ENCODE assay signal across 1 cellular context in the genomic region with DNA sequence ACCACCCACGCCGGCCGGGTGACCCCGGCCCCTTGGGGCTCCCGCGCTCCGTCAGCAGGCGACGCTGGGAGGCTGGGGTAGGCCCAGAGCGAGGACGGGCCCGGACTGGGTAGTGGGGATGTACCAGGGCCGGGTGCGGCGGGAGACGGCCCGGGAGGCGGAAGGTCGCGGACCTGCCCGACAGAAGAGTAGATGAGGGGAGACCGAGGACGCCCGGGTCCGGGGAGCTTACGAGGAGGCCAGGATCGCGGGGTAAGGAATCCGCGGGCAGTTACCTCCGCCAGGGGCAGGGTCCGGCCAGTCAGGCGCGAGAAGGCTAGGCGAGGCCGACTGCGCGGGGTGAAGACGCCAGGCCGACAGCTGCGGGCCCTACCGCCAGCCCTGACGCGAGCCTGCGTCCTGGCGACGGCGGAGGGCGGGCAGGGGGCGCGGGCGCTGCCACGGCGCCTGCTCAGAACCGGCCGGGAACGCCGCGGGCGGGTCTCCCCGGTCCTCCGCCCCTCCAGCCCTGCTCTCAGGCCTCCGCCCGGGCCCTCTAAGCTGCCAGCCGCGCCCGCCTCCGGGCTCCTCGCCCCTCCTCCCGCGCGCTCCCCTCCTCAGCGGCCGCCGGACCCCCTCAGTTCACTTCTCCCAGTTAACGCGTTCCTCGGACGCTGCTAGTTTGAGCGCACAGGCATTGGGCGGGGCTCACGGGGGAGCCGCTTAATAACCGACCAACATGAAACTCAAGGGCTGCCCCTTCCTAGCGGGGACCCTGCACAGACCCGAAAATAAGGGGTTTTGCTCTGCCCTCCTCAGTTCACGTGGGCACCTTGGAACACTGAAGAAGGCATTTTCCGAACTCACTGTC.
TF ChIP-seq lines count a peak whose summit lies in the region.

TSS of gene CPLANE1 (minus strand) at position 407 of the 850 bp plus-strand sequence. CDS start 1,678 bp downstream, outside the sequence.

TF ChIP-seq in HepG2, 621 proteins besides CTCF, POLR2A, EP300 and RAD21 (continued from another document and continues in another):
- no peak; the same call in 1 of the 2 replicates for TF ChIP-seq ZNF142 (CRISPR knock-in tag; IDR thresholded peaks at IDR 0.05)
- no peak; the same call in 1 of the 2 replicates for TF ChIP-seq NAIF1 (CRISPR knock-in tag; IDR thresholded peaks at IDR 0.05; ENCODE audit: borderline replicate concordance)
- no peak for TF ChIP-seq ZNF256 (CRISPR knock-in tag; conservative IDR thresholded peaks at IDR 0.05)
- TF ChIP-seq, protein P1, sequence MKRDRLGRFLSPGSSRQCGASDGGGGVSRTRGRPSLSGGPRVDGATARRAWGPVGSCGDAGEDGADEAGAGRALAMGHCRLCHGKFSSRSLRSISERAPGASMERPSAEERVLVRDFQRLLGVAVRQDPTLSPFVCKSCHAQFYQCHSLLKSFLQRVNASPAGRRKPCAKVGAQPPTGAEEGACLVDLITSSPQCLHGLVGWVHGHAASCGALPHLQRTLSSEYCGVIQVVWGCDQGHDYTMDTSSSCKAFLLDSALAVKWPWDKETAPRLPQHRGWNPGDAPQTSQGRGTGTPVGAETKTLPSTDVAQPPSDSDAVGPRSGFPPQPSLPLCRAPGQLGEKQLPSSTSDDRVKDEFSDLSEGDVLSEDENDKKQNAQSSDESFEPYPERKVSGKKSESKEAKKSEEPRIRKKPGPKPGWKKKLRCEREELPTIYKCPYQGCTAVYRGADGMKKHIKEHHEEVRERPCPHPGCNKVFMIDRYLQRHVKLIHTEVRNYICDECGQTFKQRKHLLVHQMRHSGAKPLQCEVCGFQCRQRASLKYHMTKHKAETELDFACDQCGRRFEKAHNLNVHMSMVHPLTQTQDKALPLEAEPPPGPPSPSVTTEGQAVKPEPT (CRISPR knock-in tag; IDR thresholded peaks at IDR 0.05; ENCODE audit: low read depth), result no peak
- no peak for TF ChIP-seq PRPF4 (IDR thresholded peaks at IDR 0.05; ENCODE audit: low read depth, low read length, poor library complexity, severe bottlenecking)
- TF ChIP-seq ZBTB33 (CRISPR knock-in tag; IDR thresholded peaks at IDR 0.05), result no peak
- no peak for TF ChIP-seq NRL (CRISPR knock-in tag; IDR thresholded peaks at IDR 0.05; ENCODE audit: borderline replicate concordance)
- TF ChIP-seq, protein P2, sequence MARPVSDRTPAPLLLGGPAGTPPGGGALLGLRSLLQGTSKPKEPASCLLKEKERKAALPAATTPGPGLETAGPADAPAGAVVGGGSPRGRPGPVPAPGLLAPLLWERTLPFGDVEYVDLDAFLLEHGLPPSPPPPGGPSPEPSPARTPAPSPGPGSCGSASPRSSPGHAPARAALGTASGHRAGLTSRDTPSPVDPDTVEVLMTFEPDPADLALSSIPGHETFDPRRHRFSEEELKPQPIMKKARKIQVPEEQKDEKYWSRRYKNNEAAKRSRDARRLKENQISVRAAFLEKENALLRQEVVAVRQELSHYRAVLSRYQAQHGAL (CRISPR knock-in tag; IDR thresholded peaks at IDR 0.05; ENCODE audit: not compliant biosample characterization), result no peak
- no peak for TF ChIP-seq ZNF672 (CRISPR knock-in tag; IDR thresholded peaks at IDR 0.05)
- no peak for TF ChIP-seq ZFP36 (IDR thresholded peaks at IDR 0.05; ENCODE audit: borderline replicate concordance, low read depth, low read length, partially characterized antibody)
- no peak for TF ChIP-seq HHEX (CRISPR knock-in tag; IDR thresholded peaks at IDR 0.05)
- TF ChIP-seq, protein P3, sequence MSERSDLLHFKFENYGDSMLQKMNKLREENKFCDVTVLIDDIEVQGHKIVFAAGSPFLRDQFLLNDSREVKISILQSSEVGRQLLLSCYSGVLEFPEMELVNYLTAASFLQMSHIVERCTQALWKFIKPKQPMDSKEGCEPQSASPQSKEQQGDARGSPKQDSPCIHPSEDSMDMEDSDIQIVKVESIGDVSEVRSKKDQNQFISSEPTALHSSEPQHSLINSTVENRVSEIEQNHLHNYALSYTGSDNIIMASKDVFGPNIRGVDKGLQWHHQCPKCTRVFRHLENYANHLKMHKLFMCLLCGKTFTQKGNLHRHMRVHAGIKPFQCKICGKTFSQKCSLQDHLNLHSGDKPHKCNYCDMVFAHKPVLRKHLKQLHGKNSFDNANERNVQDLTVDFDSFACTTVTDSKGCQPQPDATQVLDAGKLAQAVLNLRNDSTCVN (CRISPR knock-in tag; IDR thresholded peaks at IDR 0.05; ENCODE audit: borderline replicate concordance), result 0 out of 2 replicates have a peak, but pooled peaks have one; percentile 19
- TF ChIP-seq ZNF136 (CRISPR knock-in tag; IDR thresholded peaks at IDR 0.05; ENCODE audit: low read depth), result 0 out of 2 replicates have a peak, but pooled peaks have one; percentile 38
- peak; percentile 71; the same call in 1 of the 2 replicates for TF ChIP-seq ARID2 (CRISPR knock-in tag; IDR thresholded peaks at IDR 0.05; ENCODE audit: borderline replicate concordance)
- TF ChIP-seq PPARG (CRISPR knock-in tag; conservative IDR thresholded peaks at IDR 0.05), result no peak
- TF ChIP-seq, protein P4, sequence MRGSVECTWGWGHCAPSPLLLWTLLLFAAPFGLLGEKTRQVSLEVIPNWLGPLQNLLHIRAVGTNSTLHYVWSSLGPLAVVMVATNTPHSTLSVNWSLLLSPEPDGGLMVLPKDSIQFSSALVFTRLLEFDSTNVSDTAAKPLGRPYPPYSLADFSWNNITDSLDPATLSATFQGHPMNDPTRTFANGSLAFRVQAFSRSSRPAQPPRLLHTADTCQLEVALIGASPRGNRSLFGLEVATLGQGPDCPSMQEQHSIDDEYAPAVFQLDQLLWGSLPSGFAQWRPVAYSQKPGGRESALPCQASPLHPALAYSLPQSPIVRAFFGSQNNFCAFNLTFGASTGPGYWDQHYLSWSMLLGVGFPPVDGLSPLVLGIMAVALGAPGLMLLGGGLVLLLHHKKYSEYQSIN (CRISPR knock-in tag; IDR thresholded peaks at IDR 0.05; ENCODE audit: borderline replicate concordance), result no peak
- TF ChIP-seq MTF2 (CRISPR knock-in tag; IDR thresholded peaks at IDR 0.05; ENCODE audit: borderline replicate concordance), result peak; percentile 61
- TF ChIP-seq AKAP8 (CRISPR knock-in tag; IDR thresholded peaks at IDR 0.05), result no peak
- TF ChIP-seq HNRNPK (IDR thresholded peaks at IDR 0.05; ENCODE audit: low read depth, low read length, poor library complexity, severe bottlenecking), result peak; percentile 57
- peak; percentile 64; the same call in 1 of the 2 replicates for TF ChIP-seq ZFP82 (CRISPR knock-in tag; IDR thresholded peaks at IDR 0.05; ENCODE audit: borderline replicate concordance)
- no peak for TF ChIP-seq ATF7 (IDR thresholded peaks at IDR 0.05)
- no peak for TF ChIP-seq ATF7 (CRISPR knock-in tag; IDR thresholded peaks at IDR 0.05)
- no peak for TF ChIP-seq TRIM24 (CRISPR knock-in tag; IDR thresholded peaks at IDR 0.05)
- peak; percentile 78 for TF ChIP-seq ZMYM4 (CRISPR knock-in tag; IDR thresholded peaks at IDR 0.05)
- peak; percentile 45; the same call in 1 of the 2 replicates for TF ChIP-seq SALL2 (CRISPR knock-in tag; IDR thresholded peaks at IDR 0.05)
- TF ChIP-seq SOX13 (IDR thresholded peaks at IDR 0.05), result no peak
- TF ChIP-seq SOX13 (CRISPR knock-in tag; conservative IDR thresholded peaks at IDR 0.05 in 1 of 2, IDR thresholded peaks at IDR 0.05 in 1 of 2), result no peak; a peak in 1 of 4 replicates
- TF ChIP-seq, protein P5, sequence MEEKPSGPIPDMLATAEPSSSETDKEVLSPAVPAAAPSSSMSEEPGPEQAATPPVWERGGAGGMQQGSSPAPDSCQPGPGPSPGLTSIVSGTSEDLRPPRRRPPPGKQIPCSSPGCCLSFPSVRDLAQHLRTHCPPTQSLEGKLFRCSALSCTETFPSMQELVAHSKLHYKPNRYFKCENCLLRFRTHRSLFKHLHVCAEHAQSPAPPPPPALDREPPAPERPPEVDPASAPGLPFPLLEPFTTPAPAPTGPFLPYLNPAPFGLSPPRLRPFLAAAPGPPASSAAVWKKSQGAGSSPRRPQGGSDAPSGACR (CRISPR knock-in tag; IDR thresholded peaks at IDR 0.05), result no peak; the same call in 1 of the 2 replicates
- TF ChIP-seq PHB2 (IDR thresholded peaks at IDR 0.05; ENCODE audit: partially characterized antibody), result no peak
- TF ChIP-seq KAT7 (CRISPR knock-in tag; IDR thresholded peaks at IDR 0.05; ENCODE audit: borderline replicate concordance), result peak; percentile 42
- peak; percentile 36; the same call in 1 of the 2 replicates for TF ChIP-seq ZSCAN25 (CRISPR knock-in tag; IDR thresholded peaks at IDR 0.05)
- no peak for TF ChIP-seq ZNF180 (CRISPR knock-in tag; IDR thresholded peaks at IDR 0.05; ENCODE audit: borderline replicate concordance, low read depth)
- no peak for TF ChIP-seq ZNF329 (CRISPR knock-in tag; IDR thresholded peaks at IDR 0.05; ENCODE audit: low read depth)
- peak; percentile 33 for TF ChIP-seq ZNF263 (CRISPR knock-in tag; IDR thresholded peaks at IDR 0.05)
- TF ChIP-seq, protein P6, sequence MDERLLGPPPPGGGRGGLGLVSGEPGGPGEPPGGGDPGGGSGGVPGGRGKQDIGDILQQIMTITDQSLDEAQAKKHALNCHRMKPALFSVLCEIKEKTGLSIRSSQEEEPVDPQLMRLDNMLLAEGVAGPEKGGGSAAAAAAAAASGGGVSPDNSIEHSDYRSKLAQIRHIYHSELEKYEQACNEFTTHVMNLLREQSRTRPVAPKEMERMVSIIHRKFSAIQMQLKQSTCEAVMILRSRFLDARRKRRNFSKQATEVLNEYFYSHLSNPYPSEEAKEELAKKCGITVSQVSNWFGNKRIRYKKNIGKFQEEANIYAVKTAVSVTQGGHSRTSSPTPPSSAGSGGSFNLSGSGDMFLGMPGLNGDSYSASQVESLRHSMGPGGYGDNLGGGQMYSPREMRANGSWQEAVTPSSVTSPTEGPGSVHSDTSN (CRISPR knock-in tag; IDR thresholded peaks at IDR 0.05), result no peak
- TF ChIP-seq SIN3B (IDR thresholded peaks at IDR 0.05; ENCODE audit: low read length), result no peak
- TF ChIP-seq ZNF20 (CRISPR knock-in tag; IDR thresholded peaks at IDR 0.05), result no peak
- no peak for TF ChIP-seq CEBPZ (IDR thresholded peaks at IDR 0.05; ENCODE audit: low read length)
- TF ChIP-seq RELA (CRISPR knock-in tag; IDR thresholded peaks at IDR 0.05), result no peak
- TF ChIP-seq SIX4 (CRISPR knock-in tag; IDR thresholded peaks at IDR 0.05), result no peak
